In genomic region chr2:169160926-169161481, GRCh38 we compare ENCODE assay signal across 21 cellular contexts.
"Had no signal": no experiment of that assay in that cellular context is flagged by ENCODE, and none has a peak within 500 bp of the region (broad histone marks: within the 10 kb centered on the region; RNA-seq: fewer than 3 reads in every experiment).

No MANE protein-coding gene starts in this region.

- H3K27me3 ChIP-seq: brain microvascular endothelial cell had no signal

- H3K9me3 Mint-ChIP-seq: activated B cell treated with CpG ODN at 0.5 μM for 24 hours; activated T-cell treated with anti-CD3 and anti-CD28 coated beads, Interleukin-2, amount 50 U/mL, for 72 hours had no signal

- H3K27ac Mint-ChIP-seq: activated B cell treated with CpG ODN at 0.5 μM for 24 hours; activated CD4-positive, alpha-beta T cell treated with anti-CD3 and anti-CD28 coated beads, Interleukin-2, amount 10 ng/mL, durations not matched to agents 24 days and 14 days; activated naive CD8-positive, alpha-beta T cell; activated T-cell treated with anti-CD3 and anti-CD28 coated beads, Interleukin-2, amount 50 U/mL, for 72 hours had no signal

- DNase-seq: activated B cell treated with CpG ODN at 0.5 μM for 24 hours; activated CD4-positive, alpha-beta T cell treated with anti-CD3 and anti-CD28 coated beads for 1 hour; activated CD4-positive, alpha-beta T cell treated with anti-CD3 and anti-CD28 coated beads, Interleukin-2, amount 10 ng/mL, durations not matched to agents 24 days and 14 days; activated CD4-positive, alpha-beta T cell treated with anti-CD3 and anti-CD28 coated beads, Interleukin-2, amount 50 U/mL, for 48 hours; activated CD8-positive, alpha-beta memory T cell treated with anti-CD3 and anti-CD28 coated beads, Interleukin-2, amount 50 U/mL, for 4 hours; activated naive CD4-positive, alpha-beta T cell; activated T-cell treated with anti-CD3 and anti-CD28 coated beads, Interleukin-2, amount 50 U/mL, for 72 hours; amygdala; brain microvascular endothelial cell; MM.1S; NCI-H1105; NCI-H1436; NCI-H1694 treated with DMSO at 0.1 percent for 48 hours; NCI-H2081; NCI-H446; NCI-H524; PC-9; SIG-M5; T-helper 17 cell; T-helper 9 cell had no signal

- H3K4me3 ChIP-seq: PC-9 had no signal

- H3K4me1 Mint-ChIP-seq: activated B cell treated with CpG ODN at 0.5 μM for 24 hours; activated CD4-positive, alpha-beta T cell treated with anti-CD3 and anti-CD28 coated beads, Interleukin-2, amount 10 ng/mL, durations not matched to agents 24 days and 14 days; T-helper 17 cell had no signal

- H3K4me3 Mint-ChIP-seq: activated B cell treated with CpG ODN at 0.5 μM for 24 hours; activated CD4-positive, alpha-beta T cell treated with anti-CD3 and anti-CD28 coated beads, Interleukin-2, amount 10 ng/mL, durations not matched to agents 24 days and 14 days; activated naive CD8-positive, alpha-beta T cell; activated T-cell treated with anti-CD3 and anti-CD28 coated beads, Interleukin-2, amount 50 U/mL, for 72 hours; T-helper 17 cell had no signal

- ATAC-seq: activated T-cell treated with anti-CD3 and anti-CD28 coated beads, Interleukin-2, amount 50 U/mL, for 72 hours; T-helper 17 cell had no signal

- H3K36me3 ChIP-seq: brain microvascular endothelial cell had no signal

- H3K27ac ChIP-seq: brain microvascular endothelial cell, PC-9 had no signal

- H3K36me3 Mint-ChIP-seq: activated naive CD8-positive, alpha-beta T cell had no signal
